In genomic region chr22:44409211-44409648, GRCh38 we compare ENCODE assay signal across 13 cellular contexts.
"Had no signal": no experiment of that assay in that cellular context is flagged by ENCODE, and none has a peak within 500 bp of the region (broad histone marks: within the 10 kb centered on the region; RNA-seq: fewer than 3 reads in every experiment).

No MANE protein-coding gene starts in this region.

- DNase-seq: activated CD4-positive, alpha-beta T cell treated with anti-CD3 and anti-CD28 coated beads, Interleukin-2, amount 50 U/mL, for 4 hours; activated naive CD4-positive, alpha-beta T cell; activated T-cell treated with anti-CD3 and anti-CD28 coated beads, Interleukin-2, amount 50 U/mL, for 4 hours; colonic mucosa; foreskin melanocyte; head of caudate nucleus; stimulated activated CD4-positive, alpha-beta T cell treated with anti-CD3 and anti-CD28 coated beads, Interleukin-4, amount 100 ng/mL, for 1 hour; stimulated activated CD8-positive, alpha-beta memory T cell treated with anti-CD3 and anti-CD28 coated beads, Interleukin-4, amount 100 ng/mL, for 48 hours had no signal

- H3K27me3 ChIP-seq: colonic mucosa, upper lobe of left lung had no signal

- FAIRE-seq: bronchial epithelial cell, endothelial cell of umbilical vein, islet of Langerhans had no signal

- H3K9me3 ChIP-seq: colonic mucosa, upper lobe of left lung had no signal

- H3K4me3 ChIP-seq: colonic mucosa, upper lobe of left lung had no signal

- ATAC-seq: activated T-cell treated with anti-CD3 and anti-CD28 coated beads, Interleukin-2, amount 50 U/mL, for 4 hours; naive thymus-derived CD8-positive, alpha-beta T cell had no signal

- H3K36me3 ChIP-seq: colonic mucosa, upper lobe of left lung had no signal

- H3K27ac ChIP-seq: colonic mucosa, upper lobe of left lung had no signal

- H3K4me1 ChIP-seq: colonic mucosa, upper lobe of left lung had no signal
